Comparison of ENCODE assay signal across 19 cellular contexts in genomic region chr1:65558215-65558614, GRCh38.
"Had no signal": no experiment of that assay in that cellular context is flagged by ENCODE, and none has a peak within 500 bp of the region (broad histone marks: within the 10 kb centered on the region; RNA-seq: fewer than 3 reads in every experiment).

No MANE protein-coding gene starts in this region.

- H3K36me3 ChIP-seq: lower lobe of right lung, ovary, thyroid gland had no signal

- H3K27me3 ChIP-seq: foreskin keratinocyte, ovary, thyroid gland had no signal

- H3K27ac ChIP-seq: foreskin keratinocyte, lower lobe of right lung, ovary, thyroid gland had no signal

- H3K4me1 Mint-ChIP-seq: activated CD4-positive, alpha-beta T cell treated with anti-CD3 and anti-CD28 coated beads, Interleukin-2, amount 10 ng/mL, durations not matched to agents 24 days and 14 days; activated naive CD8-positive, alpha-beta T cell treated with anti-CD3 and anti-CD28 coated beads for 36 hours; brain; immature natural killer cell had no signal

- DNase-seq: activated CD4-positive, alpha-beta T cell treated with anti-CD3 and anti-CD28 coated beads, Interleukin-2, amount 10 ng/mL, durations not matched to agents 24 days and 14 days; activated CD4-positive, CD25-positive, alpha-beta regulatory T cell; activated CD8-positive, alpha-beta memory T cell treated with anti-CD3 and anti-CD28 coated beads, Interleukin-2, amount 50 U/mL, for 48 hours; activated naive CD8-positive, alpha-beta T cell treated with anti-CD3 and anti-CD28 coated beads for 36 hours; cerebellar nuclear complex; effector memory CD4-positive, alpha-beta T cell; foreskin keratinocyte; head of caudate nucleus; immature natural killer cell; left colon; lower lobe of right lung; midbrain; ovary; stimulated activated CD4-positive, alpha-beta T cell treated with anti-CD3 and anti-CD28 coated beads, Interleukin-1b, Interleukin-23, amount 100 ng/mL, for 48 hours; thyroid gland had no signal

- H3K9me3 Mint-ChIP-seq: neural crest cell; T-helper 2 cell treated with Interferon-gamma antibody and Interleukin-4, amounts not matched to agents 5 μg/mL and 100 μg/mL, for 36 hours had no signal

- H3K27ac Mint-ChIP-seq: activated CD4-positive, alpha-beta T cell treated with anti-CD3 and anti-CD28 coated beads, Interleukin-2, amount 10 ng/mL, durations not matched to agents 24 days and 14 days; activated naive CD8-positive, alpha-beta T cell treated with anti-CD3 and anti-CD28 coated beads for 36 hours; brain; immature natural killer cell; T-helper 2 cell treated with Interferon-gamma antibody and Interleukin-4, amounts not matched to agents 5 μg/mL and 100 μg/mL, for 36 hours had no signal

- H3K4me1 ChIP-seq: foreskin keratinocyte, lower lobe of right lung, thyroid gland had no signal

- H3K4me3 Mint-ChIP-seq: activated CD4-positive, alpha-beta T cell treated with anti-CD3 and anti-CD28 coated beads, Interleukin-2, amount 10 ng/mL, durations not matched to agents 24 days and 14 days; activated naive CD8-positive, alpha-beta T cell treated with anti-CD3 and anti-CD28 coated beads for 36 hours; brain; immature natural killer cell; neural crest cell; T-helper 2 cell treated with Interferon-gamma antibody and Interleukin-4, amounts not matched to agents 5 μg/mL and 100 μg/mL, for 36 hours had no signal

- H3K9me3 ChIP-seq: thyroid gland had no signal

- H3K4me3 ChIP-seq: lower lobe of right lung, ovary, thyroid gland had no signal

- H3K27me3 Mint-ChIP-seq: activated CD4-positive, alpha-beta T cell treated with anti-CD3 and anti-CD28 coated beads, Interleukin-2, amount 10 ng/mL, durations not matched to agents 24 days and 14 days; activated naive CD8-positive, alpha-beta T cell treated with anti-CD3 and anti-CD28 coated beads for 36 hours; brain had no signal

- ATAC-seq: foreskin keratinocyte, left colon, lower lobe of right lung, sciatic nerve had no signal
